12 cellular contexts compared by ENCODE assay signal in genomic region chr7:54542920-54543539, GRCh38. TPM values are rescaled to one million over a fixed set of nuclear protein-coding genes. Genes with fewer than 3 reads are reported as not detected.
DNase-seq lines count a peak whose midpoint lies in the region; ATAC-seq and TF ChIP-seq lines count a peak whose summit lies in the region.
"Had no signal": no experiment of that assay in that cellular context is flagged by ENCODE, and none has a peak within 500 bp of the region (broad histone marks: within the 10 kb centered on the region; RNA-seq: fewer than 3 reads in every experiment).

No MANE protein-coding gene starts in this region.

- H3K9me3 Mint-ChIP-seq in nephron (peaks cover 5% of the 10 kb centered on the region), mesothelial cell of epicardium (no peaks in the 10 kb centered on the region)
- H3K9me3 Mint-ChIP-seq in CD4-positive, alpha-beta memory T cell: peaks cover 0 to 24% (median 18%) of the 10 kb centered on the region in 8 donors

- H3K27ac Mint-ChIP-seq in nephron (no peak overlapping the region), mesothelial cell of epicardium (no peak overlapping the region)
- H3K27ac Mint-ChIP-seq in CD4-positive, alpha-beta memory T cell: no peak overlapping the region

- H3K27me3 ChIP-seq in CD4-positive, alpha-beta memory T cell (ENCODE audit: insufficient read depth, low read length): peaks cover 4% of the 10 kb centered on the region

- POLR2A ChIA-PET in CD4-positive, alpha-beta memory T cell (lab: Charles Lee; ENCODE audit: partially characterized antibody): no interaction called here

- H3K27me3 Mint-ChIP-seq in nephron (ENCODE audit: low read depth) (peaks cover 87% of the 10 kb centered on the region), mesothelial cell of epicardium (ENCODE audit: low read depth) (peaks cover 89% of the 10 kb centered on the region)
- peaks cover 25 to 26% of the 10 kb centered on the region in 2 donors for H3K27me3 Mint-ChIP-seq in CD4-positive, alpha-beta memory T cell

- H3K9me3 ChIP-seq in CD4-positive, alpha-beta memory T cell (ENCODE audit: control insufficient read depth in 1 of 2, low read length in 2 of 2): no peaks in the 10 kb centered on the region
- H3K9me3 ChIP-seq: mucosa of descending colon had no signal

- DNase-seq in GM03348 (ENCODE audit: low spot score) (peak; percentile 35), NCI-H69 (lab: John Stamatoyannopoulos, UW) (peak; percentile 80), mesothelial cell of epicardium (ENCODE audit: low spot score in 2 of 2, unreplicated experiment in 2 of 2) (no peak)
- no peak for DNase-seq in CD4-positive, alpha-beta memory T cell
- no peak for DNase-seq in stimulated activated CD8-positive, alpha-beta memory T cell treated with anti-CD3 and anti-CD28 coated beads, Interleukin-4, amount 100 ng/mL, for 48 hours
- DNase-seq: GF-D8, PC-9 had no signal

- H3K27ac ChIP-seq in cingulate gyrus (ENCODE audit: low read depth, low read length): peak overlapping the region; percentile 82
- H3K27ac ChIP-seq in CD4-positive, alpha-beta memory T cell (ENCODE audit: low read depth, low read length): no peak overlapping the region
- H3K27ac ChIP-seq: PC-9 had no signal

- CTCF ChIA-PET in CD4-positive, alpha-beta memory T cell (lab: Charles Lee; ENCODE audit: partially characterized antibody): no interaction called here

- no peaks in the 10 kb centered on the region for H3K4me1 ChIP-seq in CD4-positive, alpha-beta memory T cell (ENCODE audit: insufficient read depth, low read length)

- H3K36me3 ChIP-seq in CD4-positive, alpha-beta memory T cell (ENCODE audit: insufficient read depth, low read length): no peaks in the 10 kb centered on the region

- no peak for ATAC-seq in HG03521 (IDR thresholded peaks at IDR 0.05; ENCODE audit: unreplicated experiment)

- H3K4me3 ChIP-seq in CD4-positive, alpha-beta memory T cell (ENCODE audit: low read length in 2 of 2): no peak overlapping the region
- H3K4me3 ChIP-seq: mucosa of descending colon, PC-9 had no signal

- peak overlapping the region; percentile 59 to 78 (median 71) for H3K4me3 Mint-ChIP-seq in nephron
- H3K4me3 Mint-ChIP-seq in CD4-positive, alpha-beta memory T cell: no peak overlapping the region
- H3K4me3 Mint-ChIP-seq in mesothelial cell of epicardium: no peak overlapping the region

- H3K4me1 Mint-ChIP-seq in nephron (peaks cover 21% of the 10 kb centered on the region), mesothelial cell of epicardium (peaks cover 6% of the 10 kb centered on the region)
- peaks cover 0 to 5% (median 2%) of the 10 kb centered on the region in 4 donors for H3K4me1 Mint-ChIP-seq in CD4-positive, alpha-beta memory T cell

- intact Hi-C loops in CD4-positive, alpha-beta memory T cell (cut with micrococcal nuclease): no loop called here

- H3K36me3 Mint-ChIP-seq in nephron (ENCODE audit: low read depth) (no peaks in the 10 kb centered on the region), mesothelial cell of epicardium (no peaks in the 10 kb centered on the region)
- H3K36me3 Mint-ChIP-seq in CD4-positive, alpha-beta memory T cell: peaks cover 2 to 8% of the 10 kb centered on the region in 2 donors

- TF ChIP-seq CTCF in nephron (IDR thresholded peaks at IDR 0.05; ENCODE audit: unreplicated experiment in 3 of 3): no peak
- no peak for TF ChIP-seq CTCF in mesothelial cell of epicardium (IDR thresholded peaks at IDR 0.05; ENCODE audit: unreplicated experiment)

RNA-seq across cellular contexts. Expression of gene VSTM2A, which starts 0.9 kb away (rescaled TPM):
- not detected for total RNA-seq in CD4-positive, alpha-beta memory T cell
- polyA plus RNA-seq in CD4-positive, alpha-beta memory T cell: not detected
- total RNA-seq in mesothelial cell of epicardium: not detected in 3 replicates
- total RNA-seq: activated CD8-positive, alpha-beta memory T cell treated with anti-CD3 and anti-CD28 coated beads for 36 hours; PC-9 had no signal

Comparison
In these comparisons a context has a peak if more than half of its experiments do, and no peak if none do; other contexts are left out.
1. DNase-seq: peak in GM03348 (single experiment) and NCI-H69 (single experiment); none in CD4-positive, alpha-beta memory T cell (0 of 5), stimulated activated CD8-positive, alpha-beta memory T cell treated with anti-CD3 and anti-CD28 coated beads, Interleukin-4, amount 100 ng/mL, for 48 hours (single experiment) and mesothelial cell of epicardium (0 of 2).
2. H3K4me3 Mint-ChIP-seq: peak in nephron (3 of 3); none in CD4-positive, alpha-beta memory T cell (0 of 8) and mesothelial cell of epicardium (single experiment).